In genomic region chr14:92659765-92660561, GRCh38 we compare ENCODE assay signal across 9 cellular contexts.
DNase-seq lines count a peak whose midpoint lies in the region; ATAC-seq and TF ChIP-seq lines count a peak whose summit lies in the region.
"Had no signal": no experiment of that assay in that cellular context is flagged by ENCODE, and none has a peak within 500 bp of the region (broad histone marks: within the 10 kb centered on the region; RNA-seq: fewer than 3 reads in every experiment).

No MANE protein-coding gene starts in this region.

- no peak for DNase-seq in CD4-positive, alpha-beta T cell
- DNase-seq in NOMO-1 treated with DMSO at 0.1 percent for 48 hours (lab: John Stamatoyannopoulos, UW; ENCODE audit: unreplicated experiment) (peak; percentile 98), colonic mucosa (peak; percentile 48), germinal center (ENCODE audit: low spot score) (no peak), type B pancreatic cell (ENCODE audit: extremely low spot score, unreplicated experiment) (no peak), DMS153 treated with DMSO at 0.1 percent for 48 hours (lab: John Stamatoyannopoulos, UW; ENCODE audit: unreplicated experiment) (no peak), PC-3 (no peak)
- DNase-seq in naive thymus-derived CD4-positive, alpha-beta T cell = no peak

- H3K9me2 ChIP-seq in PC-3 (replicated peaks; ENCODE audit: low read length) = no peaks in the 10 kb centered on the region

- no peaks in the 10 kb centered on the region for H3K27me3 Mint-ChIP-seq in CD4-positive, alpha-beta T cell
- no peaks in the 10 kb centered on the region for H3K27me3 Mint-ChIP-seq in naive thymus-derived CD4-positive, alpha-beta T cell
- no peaks in the 10 kb centered on the region for H3K27me3 Mint-ChIP-seq in type B pancreatic cell

- no peak overlapping the region for H3K9ac ChIP-seq in colonic mucosa (ENCODE audit: low read depth in 2 of 2, low read length in 2 of 2)
- H3K9ac ChIP-seq in PC-3 (ENCODE audit: low read length) = no peak overlapping the region

- BruUV-seq in PC-3 (replicated peaks; lab: Mats Ljungman, UMichigan) = no TSS peak

- intact Hi-C loops in CD4-positive, alpha-beta T cell (cut with DNase I, micrococcal nuclease) = loop anchor here in 1 of 2 experiments (10.0 kb wide), 1 partner anchor 115 kb away; no protein-coding TSS in a partner anchor
- intact Hi-C loops in colonic mucosa (cut with DNase I) = no loop called here
- intact Hi-C loops in naive thymus-derived CD4-positive, alpha-beta T cell (cut with micrococcal nuclease) = loop anchor here in 1 of 2 donors (1.0 to 10.0 kb wide), 3 partner anchors 9 to 1245 kb away; partner anchors contain the start of gene CCDC88C
- intact Hi-C loops in PC-3 (cut with micrococcal nuclease) = no loop called here

- no peaks in the 10 kb centered on the region for H3K36me3 ChIP-seq in colonic mucosa
- peaks cover 7 to 89% (median 28%) of the 10 kb centered on the region in 3 experiments for H3K36me3 ChIP-seq in naive thymus-derived CD4-positive, alpha-beta T cell (ENCODE audit: control insufficient read depth in 2 of 3, insufficient read depth in 3 of 3, low read length in 3 of 3)
- H3K36me3 ChIP-seq in PC-3 (ENCODE audit: low read depth, low read length) = 0 out of 2 replicates have a peak, but pooled peaks cover 5% of the 10 kb centered on the region

- peaks cover 96% of the 10 kb centered on the region for H3K4me1 Mint-ChIP-seq in CD4-positive, alpha-beta T cell (ENCODE audit: low read depth)
- peaks cover 67 to 100% (median 94%) of the 10 kb centered on the region in 7 donors for H3K4me1 Mint-ChIP-seq in naive thymus-derived CD4-positive, alpha-beta T cell
- H3K4me1 Mint-ChIP-seq in type B pancreatic cell (ENCODE audit: unreplicated experiment) = no peaks in the 10 kb centered on the region

- H3K4me2 ChIP-seq in PC-3 (ENCODE audit: low read length) = no peak overlapping the region

- no peaks in the 10 kb centered on the region for H3K79me2 ChIP-seq in PC-3 (ENCODE audit: low read length)

- POLR2A ChIA-PET in CD4-positive, alpha-beta T cell (lab: Charles Lee) = interaction anchor here (0.9 to 4.0 kb wide), 4 partner anchors 24 to 539 kb away, joined by 3 to 15 read pairs (median 4); partner anchors contain the start of genes CPSF2 and NDUFB1
- POLR2A ChIA-PET in naive thymus-derived CD4-positive, alpha-beta T cell (lab: Charles Lee) = interaction anchor here (0.8 to 20.6 kb wide), 6 partner anchors 8 to 73 kb away, joined by 3 to 341 read pairs (median 4); no protein-coding TSS in a partner anchor
- POLR2A ChIA-PET in PC-3 (lab: Charles Lee; ENCODE audit: unreplicated experiment) = no interaction called here

- no peak for ATAC-seq in CD4-positive, alpha-beta T cell (ENCODE audit: poor library complexity)
- peak; percentile 69 for ATAC-seq in naive thymus-derived CD4-positive, alpha-beta T cell
- no peak for ATAC-seq in PC-3
- ATAC-seq: Panc1 had no signal

- H3K4me3 Mint-ChIP-seq in CD4-positive, alpha-beta T cell = peak overlapping the region; percentile 55
- peak overlapping the region in 9 of 10 donors; percentile 12 to 100 (median 60) for H3K4me3 Mint-ChIP-seq in naive thymus-derived CD4-positive, alpha-beta T cell
- no peak overlapping the region for H3K4me3 Mint-ChIP-seq in type B pancreatic cell

- H3K27ac Mint-ChIP-seq in CD4-positive, alpha-beta T cell = peak overlapping the region; percentile 97
- H3K27ac Mint-ChIP-seq in naive thymus-derived CD4-positive, alpha-beta T cell = peak overlapping the region in 8 of 9 donors; percentile 64 to 99 (median 93)
- H3K27ac Mint-ChIP-seq in type B pancreatic cell = no peak overlapping the region

- peak overlapping the region; percentile 59 for H3K27ac ChIP-seq in CD4-positive, alpha-beta T cell (ENCODE audit: low read depth, low read length)
- peak overlapping the region; percentile 36 for H3K27ac ChIP-seq in colonic mucosa
- H3K27ac ChIP-seq in naive thymus-derived CD4-positive, alpha-beta T cell (ENCODE audit: low read depth, low read length) = peak overlapping the region; percentile 90
- no peak overlapping the region for H3K27ac ChIP-seq in PC-3 (ENCODE audit: low read length)

- no peaks in the 10 kb centered on the region for H3K4me1 ChIP-seq in colonic mucosa
- H3K4me1 ChIP-seq in naive thymus-derived CD4-positive, alpha-beta T cell (ENCODE audit: control insufficient read depth in 2 of 2, insufficient read depth in 2 of 2, low read length in 2 of 2) = peaks cover 27 to 69% of the 10 kb centered on the region in 2 donors
- H3K4me1 ChIP-seq in PC-3 (ENCODE audit: insufficient read depth, low read length) = peaks cover 6% of the 10 kb centered on the region

- no peak overlapping the region for H2AFZ ChIP-seq in PC-3 (ENCODE audit: low read length)

- no peaks in the 10 kb centered on the region for H3K9me3 Mint-ChIP-seq in CD4-positive, alpha-beta T cell
- no peaks in the 10 kb centered on the region for H3K9me3 Mint-ChIP-seq in naive thymus-derived CD4-positive, alpha-beta T cell
- no peaks in the 10 kb centered on the region for H3K9me3 Mint-ChIP-seq in type B pancreatic cell

- no peaks in the 10 kb centered on the region for H3K27me3 ChIP-seq in CD4-positive, alpha-beta T cell (ENCODE audit: control insufficient read depth, insufficient read depth, low read length)
- H3K27me3 ChIP-seq in colonic mucosa = no peaks in the 10 kb centered on the region
- no peaks in the 10 kb centered on the region for H3K27me3 ChIP-seq in naive thymus-derived CD4-positive, alpha-beta T cell (ENCODE audit: control insufficient read depth in 2 of 2, insufficient read depth in 2 of 2, low read length in 2 of 2)
- H3K27me3 ChIP-seq in PC-3 (ENCODE audit: low read length) = no peaks in the 10 kb centered on the region

- no peaks in the 10 kb centered on the region for H3K9me3 ChIP-seq in CD4-positive, alpha-beta T cell (ENCODE audit: control insufficient read depth, low read length)
- H3K9me3 ChIP-seq in colonic mucosa (no peaks in the 10 kb centered on the region), PC-3 (ENCODE audit: low read length) (no peaks in the 10 kb centered on the region)
- H3K9me3 ChIP-seq in naive thymus-derived CD4-positive, alpha-beta T cell (ENCODE audit: control insufficient read depth in 2 of 3, low read length in 3 of 3) = no peaks in the 10 kb centered on the region

- H3K36me3 Mint-ChIP-seq in CD4-positive, alpha-beta T cell (ENCODE audit: low read depth) = peaks cover 98% of the 10 kb centered on the region
- H3K36me3 Mint-ChIP-seq in naive thymus-derived CD4-positive, alpha-beta T cell = peaks cover 20 to 79% (median 75%) of the 10 kb centered on the region in 5 donors
- H3K36me3 Mint-ChIP-seq in type B pancreatic cell = peaks cover 10% of the 10 kb centered on the region

- H3K4me3 ChIP-seq in colonic mucosa = no peak overlapping the region
- H3K4me3 ChIP-seq in naive thymus-derived CD4-positive, alpha-beta T cell (ENCODE audit: low read length) = no peak overlapping the region
- no peak overlapping the region for H3K4me3 ChIP-seq in PC-3 (ENCODE audit: low read length)

- no peaks in the 10 kb centered on the region for H3F3A ChIP-seq in PC-3 (ENCODE audit: low read length, unreplicated experiment)

- no peaks in the 10 kb centered on the region for H4K20me1 ChIP-seq in PC-3 (ENCODE audit: low read length)

- CTCF ChIA-PET in CD4-positive, alpha-beta T cell (lab: Charles Lee) = no interaction called here
- CTCF ChIA-PET in naive thymus-derived CD4-positive, alpha-beta T cell (lab: Charles Lee) = interaction anchor here (0.5 to 2.8 kb wide), 4 partner anchors 7 to 47 kb away, joined by 3 to 11 read pairs (median 4); no protein-coding TSS in a partner anchor
- CTCF ChIA-PET in PC-3 (lab: Charles Lee) = no interaction called here

- TF ChIP-seq CTCF in CD4-positive, alpha-beta T cell (IDR thresholded peaks at IDR 0.05) = no peak
- TF ChIP-seq CTCF in colonic mucosa (IDR thresholded peaks at IDR 0.05) (no peak), type B pancreatic cell (conservative IDR thresholded peaks at IDR 0.05) (no peak), PC-3 (conservative IDR thresholded peaks at IDR 0.05; ENCODE audit: low read depth, low read length) (no peak)

Comparison
In these comparisons a context has a peak if more than half of its experiments do, and no peak if none do; other contexts are left out.
1. DNase-seq: peak in NOMO-1 treated with DMSO at 0.1 percent for 48 hours (single experiment) and colonic mucosa (single experiment); none in CD4-positive, alpha-beta T cell (0 of 10), naive thymus-derived CD4-positive, alpha-beta T cell (0 of 9), germinal center (single experiment), type B pancreatic cell (single experiment), DMS153 treated with DMSO at 0.1 percent for 48 hours (single experiment) and PC-3 (single experiment).